ENCODE assay signal across 10 cellular contexts in genomic region chr10:35607475-35608316, GRCh38. TPM values are rescaled to one million over a fixed set of nuclear protein-coding genes. Genes with fewer than 3 reads are reported as not detected.
A peak's percentile ranks its signal among the peaks of the same experiment; 100 is the strongest.
DNase-seq lines count a peak whose midpoint lies in the region; ATAC-seq and TF ChIP-seq lines count a peak whose summit lies in the region.
"Had no signal": no experiment of that assay in that cellular context is flagged by ENCODE, and none has a peak within 500 bp of the region (broad histone marks: within the 10 kb centered on the region; RNA-seq: fewer than 3 reads in every experiment).

No MANE protein-coding gene starts in this region.

- no peak overlapping the region for H2BK12ac ChIP-seq in trophoblast cell (ENCODE audit: low read length)

- POLR2A ChIA-PET in MCF 10A (lab: Yijun Ruan, JAX): no interaction called here

- H4K8ac ChIP-seq in trophoblast cell (ENCODE audit: low read depth, low read length): no peak overlapping the region

- no peak overlapping the region for H3K23ac ChIP-seq in trophoblast cell (ENCODE audit: low read length)

- no peak overlapping the region for H3K27ac ChIP-seq in breast epithelium
- no peak overlapping the region for H3K27ac ChIP-seq in lung (ENCODE audit: low read depth in 1 of 2, low read length in 1 of 2)
- no peak overlapping the region for H3K27ac ChIP-seq in upper lobe of right lung
- no peak overlapping the region for H3K27ac ChIP-seq in trophoblast cell (ENCODE audit: low read depth, low read length)
- H3K27ac ChIP-seq: SJCRH30 had no signal

- H3K79me1 ChIP-seq in trophoblast cell (ENCODE audit: low read length): no peaks in the 10 kb centered on the region

- TF ChIP-seq POLR2A in breast epithelium (IDR thresholded peaks at IDR 0.05): no peak

- no peak overlapping the region for H3K18ac ChIP-seq in trophoblast cell (ENCODE audit: low read length)

- no peaks in the 10 kb centered on the region for H3K36me3 Mint-ChIP-seq in MCF 10A (ENCODE audit: insufficient read depth, unreplicated experiment)

- H3K4me1 Mint-ChIP-seq in MCF 10A (ENCODE audit: insufficient read depth, unreplicated experiment): no peaks in the 10 kb centered on the region

- H2BK120ac ChIP-seq in trophoblast cell (ENCODE audit: insufficient read depth, low read length, poor library complexity): no peak overlapping the region

- H3K9me3 ChIP-seq in breast epithelium: no peaks in the 10 kb centered on the region
- H3K9me3 ChIP-seq in lung (ENCODE audit: control insufficient read depth in 2 of 2, insufficient read depth in 1 of 2, low read length in 1 of 2): peaks cover 0 to 11% of the 10 kb centered on the region in 2 donors
- no peaks in the 10 kb centered on the region for H3K9me3 ChIP-seq in upper lobe of right lung
- H3K9me3 ChIP-seq in trophoblast cell (ENCODE audit: insufficient read depth, low read depth, low read length): peaks cover 3% of the 10 kb centered on the region

- H3K27me3 Mint-ChIP-seq in MCF 10A (ENCODE audit: insufficient read depth, unreplicated experiment): peaks cover 36% of the 10 kb centered on the region

- H2AK5ac ChIP-seq in trophoblast cell (ENCODE audit: low read length): no peak overlapping the region

- in situ Hi-C loops in astrocyte of the cerebellum (cut with HindIII; ENCODE audit: low sequenced_read_pairs): no loop called here

- H3K79me2 ChIP-seq in trophoblast cell (ENCODE audit: control insufficient read depth, insufficient read depth, low read length, poor library complexity): no peaks in the 10 kb centered on the region

- no peak overlapping the region for H3K9ac ChIP-seq in trophoblast cell (ENCODE audit: low read length)

- CTCF ChIA-PET in MCF 10A (lab: Yijun Ruan, JAX): no interaction called here

- H2AFZ ChIP-seq in trophoblast cell (ENCODE audit: insufficient read depth, low read length, poor library complexity): no peak overlapping the region

- H3K4ac ChIP-seq in trophoblast cell (ENCODE audit: low read depth, low read length): no peak overlapping the region

- H3K14ac ChIP-seq in trophoblast cell (ENCODE audit: low read length): no peak overlapping the region

- no peak overlapping the region for H3K4me3 Mint-ChIP-seq in MCF 10A (ENCODE audit: unreplicated experiment)

- no peak overlapping the region for H3K4me2 ChIP-seq in trophoblast cell (ENCODE audit: low read length)

- H3K27me3 ChIP-seq in breast epithelium (peaks cover 0 to 12% of the 10 kb centered on the region in 2 donors), lung (ENCODE audit: control insufficient read depth, insufficient read depth) (no peaks in the 10 kb centered on the region), upper lobe of right lung (peaks cover 25% of the 10 kb centered on the region), trophoblast cell (ENCODE audit: insufficient read depth, low read length) (no peaks in the 10 kb centered on the region)
- H3K27me3 ChIP-seq: SJCRH30 had no signal

- H2BK5ac ChIP-seq in trophoblast cell (ENCODE audit: low read depth, low read length, poor library complexity): no peak overlapping the region

- intact Hi-C loops in breast epithelium (cut with DNase I; ENCODE audit: low total_unique reads) (loop anchor here (10.0 kb wide), 1 partner anchor 743 kb away; no protein-coding TSS in a partner anchor), MCF 10A (cut with micrococcal nuclease) (no loop called here), upper lobe of right lung (cut with DNase I) (no loop called here)

- H3K4me3 ChIP-seq in breast epithelium (peak overlapping the region; percentile 39 to 72 (median 58)), astrocyte of the cerebellum (ENCODE audit: low read depth, low read length) (peak overlapping the region; percentile 35), lung (peak overlapping the region; percentile 21), upper lobe of right lung (peak overlapping the region; percentile 53), trophoblast cell (ENCODE audit: low read depth, low read length) (no peak overlapping the region)
- H3K4me3 ChIP-seq: SJCRH30 had no signal

- no peaks in the 10 kb centered on the region for H3K9me3 Mint-ChIP-seq in MCF 10A (ENCODE audit: unreplicated experiment)

- no peak overlapping the region for H4K91ac ChIP-seq in trophoblast cell (ENCODE audit: low read depth, low read length)

- WGBS in lung, 2 donors: 8 to 9% methylated on average over 75 of the region's 75 CpGs
- WGBS in trophoblast cell (ENCODE audit: extremely low coverage, insufficient coverage, insufficient read length): no CpG with 5 or more reads among the region's 75 CpGs

- H3K36me3 ChIP-seq in breast epithelium (no peaks in the 10 kb centered on the region), lung (ENCODE audit: control insufficient read depth in 2 of 2, insufficient read depth in 2 of 2, low read length in 2 of 2) (no peaks in the 10 kb centered on the region), upper lobe of right lung (no peaks in the 10 kb centered on the region), trophoblast cell (ENCODE audit: control insufficient read depth in 1 of 2, insufficient read depth in 2 of 2, low read length in 2 of 2) (no peaks in the 10 kb centered on the region)
- H3K36me3 ChIP-seq: SJCRH30 had no signal

- H3K4me1 ChIP-seq in breast epithelium (no peaks in the 10 kb centered on the region), lung (ENCODE audit: control insufficient read depth in 2 of 2, insufficient read depth in 2 of 2, low read length in 2 of 2) (peaks cover 0 to 10% of the 10 kb centered on the region in 2 donors), upper lobe of right lung (no peaks in the 10 kb centered on the region), trophoblast cell (ENCODE audit: control insufficient read depth in 1 of 2, insufficient read depth in 2 of 2, low read length in 2 of 2) (no peaks in the 10 kb centered on the region)
- H3K4me1 ChIP-seq: SJCRH30 had no signal

- no TSS peak for BruUV-seq in MCF 10A (replicated peaks; lab: Mats Ljungman, UMichigan)

- H4K12ac ChIP-seq in trophoblast cell (ENCODE audit: low read depth, low read length): no peak overlapping the region

- DNase-seq in breast epithelium (ENCODE audit: low spot score in 2 of 2): no peak
- no peak for DNase-seq in MCF 10A (ENCODE audit: unreplicated experiment)
- DNase-seq in astrocyte of the cerebellum (ENCODE audit: low read depth): no peak
- no peak for DNase-seq in lung (ENCODE audit: low spot score)
- no peak for DNase-seq in upper lobe of right lung
- no peak for DNase-seq in trophoblast cell
- DNase-seq: SJCRH30 had no signal

- no peak for ATAC-seq in lung (ENCODE audit: insufficient read depth, low FRiP score)
- peak; percentile 49 for ATAC-seq in upper lobe of right lung
- ATAC-seq in HG02884 (IDR thresholded peaks at IDR 0.05; ENCODE audit: unreplicated experiment): no peak
- ATAC-seq in HG02970 (IDR thresholded peaks at IDR 0.05; ENCODE audit: low FRiP score, unreplicated experiment): no peak

- no peak overlapping the region for H3K27ac Mint-ChIP-seq in MCF 10A (ENCODE audit: low read depth, unreplicated experiment)

- no peak for TF ChIP-seq CTCF in breast epithelium (IDR thresholded peaks at IDR 0.05)
- TF ChIP-seq CTCF in MCF 10A (IDR thresholded peaks at IDR 0.05; ENCODE audit: unreplicated experiment): no peak
- TF ChIP-seq CTCF in astrocyte of the cerebellum (IDR thresholded peaks at IDR 0.05; ENCODE audit: low read depth, low read length, missing control alignments): no peak
- no peak for TF ChIP-seq CTCF in lung (IDR thresholded peaks at IDR 0.05; ENCODE audit: control extremely low read depth, extremely low read depth)
- TF ChIP-seq CTCF in upper lobe of right lung (IDR thresholded peaks at IDR 0.05): no peak

RNA-seq across cellular contexts. Expression of gene GJD4, which starts 2.6 kb away (rescaled TPM):
- total RNA-seq in breast epithelium: not detected
- total RNA-seq in MCF 10A (2022): not detected in 2 replicates
- total RNA-seq in lung: not detected
- under 1 TPM in 1 of 2 donors, not detected in 1; 0.07 TPM for polyA plus RNA-seq in lung
- total RNA-seq in upper lobe of right lung: not detected
- 0.04 and 0.05 TPM in 2 replicates for polyA plus RNA-seq in trophoblast cell (2013)
- total RNA-seq: G401 had no signal

RNA-seq across cellular contexts. Expression of gene FZD8, which starts 34.4 kb away (rescaled TPM):
- 1 to 10 TPM; 2.9 to 9.5 (median 3.0) TPM for total RNA-seq in breast epithelium
- 9.8 and 13.0 TPM in 2 replicates for total RNA-seq in MCF 10A (2022)
- total RNA-seq in lung: 10 to 100 TPM in 1 of 2 donors, 1 to 10 TPM in 1; 7.4 to 20.8 TPM
- 1 to 10 TPM; 6.5 to 7.7 TPM for polyA plus RNA-seq in lung
- total RNA-seq in upper lobe of right lung: 20.4 TPM
- 6.6 TPM in 2 replicates for polyA plus RNA-seq in trophoblast cell (2013)
